In genomic region chrX:72132456-72132855, GRCh38 we compare ENCODE assay signal across 10 cellular contexts. TPM values are rescaled to one million over a fixed set of nuclear protein-coding genes. Genes with fewer than 3 reads are reported as not detected.
DNase-seq lines count a peak whose midpoint lies in the region; ATAC-seq and TF ChIP-seq lines count a peak whose summit lies in the region.
"Had no signal": no experiment of that assay in that cellular context is flagged by ENCODE, and none has a peak within 500 bp of the region (broad histone marks: within the 10 kb centered on the region; RNA-seq: fewer than 3 reads in every experiment).

No MANE protein-coding gene starts in this region.

- intact Hi-C loops in heart right ventricle (cut with DNase I) (loop anchor here in 1 of 10 donors (5.0 kb wide), 1 partner anchor 50 kb away; the partner anchor contains the start of gene PIN4), left cardiac atrium (cut with DNase I) (no loop called here), upper lobe of right lung (cut with DNase I) (loop anchor here (10.0 kb wide), 1 partner anchor 128 kb away; no protein-coding TSS in a partner anchor)

- H3K4me1 ChIP-seq in heart right ventricle (peaks cover 0 to 24% (median 7%) of the 10 kb centered on the region in 9 donors), upper lobe of right lung (no peaks in the 10 kb centered on the region)

- peaks cover 0 to 52% (median 0%) of the 10 kb centered on the region in 7 donors for H3K27me3 ChIP-seq in heart right ventricle
- H3K27me3 ChIP-seq in upper lobe of right lung = no peaks in the 10 kb centered on the region

- no peak for DNase-seq in heart right ventricle
- no peak for DNase-seq in left cardiac atrium
- no peak for DNase-seq in central memory CD8-positive, alpha-beta T cell (ENCODE audit: low spot score in 2 of 2)
- no peak for DNase-seq in mesothelial cell of epicardium (ENCODE audit: low spot score in 2 of 2, unreplicated experiment in 2 of 2)
- no peak for DNase-seq in upper lobe of right lung
- no peak for DNase-seq in NCI-H2171 treated with DMSO at 0.1 percent for 48 hours (lab: John Stamatoyannopoulos, UW)
- DNase-seq in DMS79 treated with DMSO at 0.1 percent for 48 hours (lab: John Stamatoyannopoulos, UW) = no peak

- no peaks in the 10 kb centered on the region for H3K27me3 Mint-ChIP-seq in central memory CD8-positive, alpha-beta T cell
- H3K27me3 Mint-ChIP-seq in mesothelial cell of epicardium (ENCODE audit: low read depth) = no peaks in the 10 kb centered on the region

- TF ChIP-seq CTCF in heart right ventricle (IDR thresholded peaks at IDR 0.05) (no peak), mesothelial cell of epicardium (IDR thresholded peaks at IDR 0.05; ENCODE audit: unreplicated experiment) (no peak), upper lobe of right lung (IDR thresholded peaks at IDR 0.05) (no peak)

- H3K9me3 ChIP-seq in heart right ventricle = no peaks in the 10 kb centered on the region
- H3K9me3 ChIP-seq in upper lobe of right lung = no peaks in the 10 kb centered on the region

- H3K4me3 ChIP-seq in heart right ventricle = peak overlapping the region in 6 of 10 donors; percentile 54 to 64 (median 56)
- peak overlapping the region; percentile 56 for H3K4me3 ChIP-seq in upper lobe of right lung

- peaks cover 5% of the 10 kb centered on the region for H3K36me3 Mint-ChIP-seq in central memory CD8-positive, alpha-beta T cell (ENCODE audit: insufficient read depth)
- H3K36me3 Mint-ChIP-seq in mesothelial cell of epicardium = peaks cover 14% of the 10 kb centered on the region
- H3K36me3 Mint-ChIP-seq: activated naive CD4-positive, alpha-beta T cell treated with anti-CD3 and anti-CD28 coated beads, Interleukin-2, amount 10 ng/mL, durations not matched to agents 7 days and 5 days had no signal

- peak overlapping the region in 2 of 10 donors; percentile 61 to 65 for H3K27ac ChIP-seq in heart right ventricle
- H3K27ac ChIP-seq in upper lobe of right lung = peak overlapping the region; percentile 30

- H3K4me1 Mint-ChIP-seq in central memory CD8-positive, alpha-beta T cell = peaks cover 10% of the 10 kb centered on the region
- peaks cover 33% of the 10 kb centered on the region for H3K4me1 Mint-ChIP-seq in mesothelial cell of epicardium

- 79 to 89% methylated on average over 3 of the region's 3 CpGs for WGBS in heart right ventricle, 2 donors

- H3K27ac Mint-ChIP-seq in central memory CD8-positive, alpha-beta T cell (ENCODE audit: low read depth) = peak overlapping the region; percentile 89
- peak overlapping the region; percentile 84 for H3K27ac Mint-ChIP-seq in mesothelial cell of epicardium
- H3K27ac Mint-ChIP-seq: activated naive CD4-positive, alpha-beta T cell treated with anti-CD3 and anti-CD28 coated beads, Interleukin-2, amount 10 ng/mL, durations not matched to agents 7 days and 5 days had no signal

- H3K36me3 ChIP-seq in heart right ventricle (peaks cover 0 to 7% (median 0%) of the 10 kb centered on the region in 9 donors), upper lobe of right lung (no peaks in the 10 kb centered on the region)

- H3K4me3 Mint-ChIP-seq in central memory CD8-positive, alpha-beta T cell = peak overlapping the region; percentile 76
- peak overlapping the region; percentile 70 for H3K4me3 Mint-ChIP-seq in mesothelial cell of epicardium

- H3K9me3 Mint-ChIP-seq in central memory CD8-positive, alpha-beta T cell = no peaks in the 10 kb centered on the region
- peaks cover 22% of the 10 kb centered on the region for H3K9me3 Mint-ChIP-seq in mesothelial cell of epicardium
- H3K9me3 Mint-ChIP-seq: activated naive CD4-positive, alpha-beta T cell treated with anti-CD3 and anti-CD28 coated beads, Interleukin-2, amount 10 ng/mL, durations not matched to agents 7 days and 5 days had no signal

- ATAC-seq in heart right ventricle (no peak), left cardiac atrium (no peak), upper lobe of right lung (no peak), HG02938 (IDR thresholded peaks at IDR 0.05; ENCODE audit: unreplicated experiment) (no peak)
- no peak for ATAC-seq in central memory CD8-positive, alpha-beta T cell (replicated peaks; ENCODE audit: extremely low read depth, poor library complexity, severe bottlenecking)

RNA-seq across cellular contexts. Expression of gene RTL5, which starts 0.7 kb away (rescaled TPM):
- total RNA-seq in heart right ventricle = 1 to 10 TPM; 1.6 to 5.4 (median 2.9) TPM
- polyA plus RNA-seq in heart right ventricle = 1 to 10 TPM; 1.1 to 1.8 TPM
- 1 to 10 TPM; 2.7 to 3.9 TPM for total RNA-seq in left cardiac atrium
- total RNA-seq in mesothelial cell of epicardium = 36.1 to 37.5 TPM (median 36.4 TPM) in 3 replicates
- total RNA-seq in upper lobe of right lung = 9.2 TPM
- total RNA-seq: HT-29 had no signal

RNA-seq across cellular contexts. Expression of gene PIN4, which starts 49.1 kb away (rescaled TPM):
- total RNA-seq in heart right ventricle (10 to 100 TPM in 6 of 10 donors, 1 to 10 TPM in 4; 6.9 to 15.6 (median 10.5) TPM), left cardiac atrium (1 to 10 TPM; 9.1 to 9.2 TPM), mesothelial cell of epicardium (17.3 to 19.7 TPM (median 17.7 TPM) in 3 replicates), upper lobe of right lung (8.8 TPM)
- 10 to 100 TPM; 17.7 to 52.8 TPM for polyA plus RNA-seq in heart right ventricle
